Comparison of ENCODE assay signal across 23 cellular contexts in the genomic region with DNA sequence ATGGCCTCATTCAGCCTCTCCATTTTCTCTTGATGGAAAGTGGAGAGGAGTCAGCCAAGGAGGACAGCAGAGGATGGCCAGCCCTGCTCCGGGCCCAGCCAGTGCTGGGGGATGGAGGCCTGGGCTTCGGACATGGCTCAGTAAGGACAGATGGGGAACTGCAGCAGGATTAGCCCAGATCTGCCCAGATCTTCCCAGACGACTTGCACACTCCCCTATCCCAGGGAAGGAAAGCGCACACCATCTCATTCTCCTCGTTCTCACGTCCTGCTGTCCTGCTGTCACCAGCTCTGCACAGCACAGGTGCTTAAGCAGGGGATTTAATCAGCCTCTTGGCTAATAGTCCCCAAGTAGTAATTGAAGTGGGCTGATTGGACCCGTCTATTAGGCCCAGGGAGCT.
"Had no signal": no experiment of that assay in that cellular context is flagged by ENCODE, and none has a peak within 500 bp of the region (broad histone marks: within the 10 kb centered on the region; RNA-seq: fewer than 3 reads in every experiment).

No MANE protein-coding gene starts in this region.

- H3K4me1 Mint-ChIP-seq: activated T-helper 17 cell treated with anti-CD3 and anti-CD28 coated beads, Interleukin-2, amount 50 U/mL, for 72 hours had no signal

- H3K36me3 ChIP-seq: ascending aorta, esophagus muscularis mucosa, gastroesophageal sphincter, heart left ventricle, right lobe of liver, transverse colon, uterus had no signal

- H3K4me3 ChIP-seq: ascending aorta, esophagus muscularis mucosa, gastroesophageal sphincter, heart left ventricle, right lobe of liver, transverse colon, uterus had no signal

- H3K27ac Mint-ChIP-seq: activated CD8-positive, alpha-beta T cell treated with anti-CD3 and anti-CD28 coated beads, Interleukin-2, amount 10 ng/mL, durations not matched to agents 7 days and 5 days; activated T-helper 17 cell treated with anti-CD3 and anti-CD28 coated beads, Interleukin-2, amount 50 U/mL, for 72 hours; memory B cell; natural killer cell treated with Interleukin-12 subunit alpha and Interleukin-12 subunit beta and Interleukin-15 and Interleukin-18, amount 100 ng/mL, for 72 hours; stimulated activated memory B cell treated with anti-CD40 and anti-IgM and Interleukin-4, amounts not matched to agents 10 μg/mL and 1 μg/mL and 100 μg/mL, for 72 hours had no signal

- H3K9me3 Mint-ChIP-seq: activated naive CD4-positive, alpha-beta T cell treated with anti-CD3 and anti-CD28 coated beads, Interleukin-2, amount 50 U/mL, for 72 hours; activated T-helper 17 cell treated with anti-CD3 and anti-CD28 coated beads, Interleukin-2, amount 50 U/mL, for 72 hours; central memory CD8-positive, alpha-beta T cell; memory B cell; natural killer cell treated with Interleukin-12 subunit alpha and Interleukin-12 subunit beta and Interleukin-15 and Interleukin-18, amount 100 ng/mL, for 72 hours; stimulated activated memory B cell treated with anti-CD40 and anti-IgM and Interleukin-4, amounts not matched to agents 10 μg/mL and 1 μg/mL and 100 μg/mL, for 72 hours had no signal

- H3K36me3 Mint-ChIP-seq: activated naive CD4-positive, alpha-beta T cell treated with anti-CD3 and anti-CD28 coated beads, Interleukin-2, amount 50 U/mL, for 72 hours; natural killer cell treated with Interleukin-12 subunit alpha and Interleukin-12 subunit beta and Interleukin-15 and Interleukin-18, amount 100 ng/mL, for 72 hours; stimulated activated memory B cell treated with anti-CD40 and anti-IgM and Interleukin-4, amounts not matched to agents 10 μg/mL and 1 μg/mL and 100 μg/mL, for 72 hours had no signal

- H3K27me3 Mint-ChIP-seq: activated T-helper 17 cell treated with anti-CD3 and anti-CD28 coated beads, Interleukin-2, amount 50 U/mL, for 72 hours had no signal

- H3K4me1 ChIP-seq: ascending aorta, esophagus muscularis mucosa, gastroesophageal sphincter, parathyroid adenoma, transverse colon, uterus had no signal

- H3K4me3 Mint-ChIP-seq: activated CD8-positive, alpha-beta T cell treated with anti-CD3 and anti-CD28 coated beads, Interleukin-2, amount 10 ng/mL, durations not matched to agents 7 days and 5 days; activated T-helper 17 cell treated with anti-CD3 and anti-CD28 coated beads, Interleukin-2, amount 50 U/mL, for 72 hours; central memory CD8-positive, alpha-beta T cell; memory B cell; natural killer cell treated with Interleukin-12 subunit alpha and Interleukin-12 subunit beta and Interleukin-15 and Interleukin-18, amount 100 ng/mL, for 72 hours; stimulated activated memory B cell treated with anti-CD40 and anti-IgM and Interleukin-4, amounts not matched to agents 10 μg/mL and 1 μg/mL and 100 μg/mL, for 72 hours had no signal

- H3K9me3 ChIP-seq: ascending aorta, heart left ventricle, right lobe of liver, transverse colon, uterus had no signal

- ATAC-seq: activated CD8-positive, alpha-beta T cell treated with anti-CD3 and anti-CD28 coated beads, Interleukin-2, amount 10 ng/mL, durations not matched to agents 7 days and 5 days; activated naive CD4-positive, alpha-beta T cell treated with anti-CD3 and anti-CD28 coated beads, Interleukin-2, amount 50 U/mL, for 72 hours; activated T-helper 17 cell treated with anti-CD3 and anti-CD28 coated beads, Interleukin-2, amount 50 U/mL, for 72 hours; gastroesophageal sphincter; heart left ventricle; left cardiac atrium; natural killer cell treated with Interleukin-12 subunit alpha and Interleukin-12 subunit beta and Interleukin-15 and Interleukin-18, amount 100 ng/mL, for 72 hours; right lobe of liver; stimulated activated memory B cell treated with anti-CD40 and anti-IgM and Interleukin-4, amounts not matched to agents 10 μg/mL and 1 μg/mL and 100 μg/mL, for 72 hours had no signal

- H3K27me3 ChIP-seq: right lobe of liver, uterus had no signal

- DNase-seq: activated CD4-positive, alpha-beta T cell treated with anti-CD3 and anti-CD28 coated beads for 1 hour; activated CD4-positive, alpha-beta T cell treated with anti-CD3 and anti-CD28 coated beads, Interleukin-2, amount 50 U/mL, for 1 hour; activated CD8-positive, alpha-beta T cell treated with anti-CD3 and anti-CD28 coated beads, Interleukin-2, amount 10 ng/mL, durations not matched to agents 7 days and 5 days; heart left ventricle; islet precursor cell; left cardiac atrium; right lobe of liver; stimulated activated CD4-positive, alpha-beta T cell treated with anti-CD3 and anti-CD28 coated beads, Interleukin-15, amount 100 ng/mL, for 24 hours; transverse colon; uterus had no signal

- FAIRE-seq: colon, small intestine, TTC549 had no signal

- H3K9ac ChIP-seq: parathyroid adenoma had no signal

- H3K27ac ChIP-seq: ascending aorta, esophagus muscularis mucosa, gastroesophageal sphincter, heart left ventricle, parathyroid adenoma, right lobe of liver, transverse colon, uterus had no signal
